In genomic region chr7:108002726-108003590, GRCh38 we compare ENCODE assay signal across 9 cellular contexts. TPM values are rescaled to one million over a fixed set of nuclear protein-coding genes. Genes with fewer than 3 reads are reported as not detected.
A peak's percentile ranks its signal among the peaks of the same experiment; 100 is the strongest.
DNase-seq lines count a peak whose midpoint lies in the region; ATAC-seq and TF ChIP-seq lines count a peak whose summit lies in the region.
"Had no signal": no experiment of that assay in that cellular context is flagged by ENCODE, and none has a peak within 500 bp of the region (broad histone marks: within the 10 kb centered on the region; RNA-seq: fewer than 3 reads in every experiment).

TSS of gene LAMB1 (minus strand) at chr7:108003161. CDS start at chr7:108002885, 276 bp downstream.

- TF ChIP-seq CTCF in right atrium auricular region (IDR thresholded peaks at IDR 0.05) (no peak), prostate gland (IDR thresholded peaks at IDR 0.05) (no peak)

- H3K4me3 ChIP-seq in right atrium auricular region (peak within 1 kb of the TSS; percentile 67 to 71), prostate gland (peak within 1 kb of the TSS; percentile 46 to 48)

- WGBS in prostate gland = 1% methylated on average over 67 of the region's 75 CpGs

- H3K27me3 ChIP-seq in right atrium auricular region (no peaks in the 10 kb centered on the region), prostate gland (replicated peaks; ENCODE audit: insufficient read depth) (peaks cover 3% of the 10 kb centered on the region)

- peaks cover 2% of the 10 kb centered on the region for H3K36me3 ChIP-seq in right atrium auricular region
- no peaks in the 10 kb centered on the region for H3K36me3 ChIP-seq in prostate gland

- DNase-seq in NCI-H2196 (lab: John Stamatoyannopoulos, UW; ENCODE audit: unreplicated experiment) = peak; percentile 57
- DNase-seq in NCI-H2196 treated with DMSO at 0.1 percent for 48 hours (lab: John Stamatoyannopoulos, UW; ENCODE audit: unreplicated experiment) = no peak
- DNase-seq in NCI-H446 treated with DMSO at 0.1 percent for 48 hours (lab: John Stamatoyannopoulos, UW) = peak; percentile 28
- peak; percentile 94 for DNase-seq in astrocyte of the hippocampus (ENCODE audit: low read depth, low spot score)
- peak; percentile 78 for DNase-seq in right atrium auricular region (ENCODE audit: low spot score)
- peak; percentile 33 for DNase-seq in prostate gland (ENCODE audit: low spot score)
- no peak for DNase-seq in putamen (ENCODE audit: low spot score)
- DNase-seq: DND-41 had no signal

- intact Hi-C loops in prostate gland (cut with DNase I) = loop anchor here (5.0 to 10.0 kb wide), 2 partner anchors 111 to 142 kb away; partner anchors contain the start of gene DLD

- no peaks in the 10 kb centered on the region for H3K9me3 ChIP-seq in right atrium auricular region
- no peaks in the 10 kb centered on the region for H3K9me3 ChIP-seq in prostate gland

- TF ChIP-seq POLR2A in prostate gland (IDR thresholded peaks at IDR 0.05) = peak; percentile 48

- ATAC-seq in GM18907 (IDR thresholded peaks at IDR 0.05; ENCODE audit: unreplicated experiment) = no peak

- H3K27ac ChIP-seq in right atrium auricular region = peak within 1 kb of the TSS; percentile 79
- peak within 1 kb of the TSS; percentile 52 to 57 for H3K27ac ChIP-seq in prostate gland

- H3K4me1 ChIP-seq in right atrium auricular region (peaks cover 0 to 49% of the 10 kb centered on the region in 2 donors), prostate gland (replicated peaks) (peaks cover 4% of the 10 kb centered on the region)

RNA-seq across cellular contexts. Expression of gene LAMB1, which starts in this region (rescaled TPM):
- total RNA-seq in right atrium auricular region (10 to 100 TPM; 52.2 to 60.7 TPM), prostate gland (10 to 100 TPM; 15.5 to 64.1 TPM)

Comparison
In these comparisons a context has a peak if more than half of its experiments do, and no peak if none do; other contexts are left out.
1. DNase-seq: peak in NCI-H2196 (single experiment), NCI-H446 treated with DMSO at 0.1 percent for 48 hours (single experiment), astrocyte of the hippocampus (single experiment), right atrium auricular region (single experiment) and prostate gland (single experiment); none in NCI-H2196 treated with DMSO at 0.1 percent for 48 hours (single experiment) and putamen (single experiment).